Comparison of ENCODE assay signal across 7 cellular contexts in genomic region chr10:91894261-91894685, GRCh38. TPM values are rescaled to one million over a fixed set of nuclear protein-coding genes. Genes with fewer than 3 reads are reported as not detected.
DNase-seq lines count a peak whose midpoint lies in the region; ATAC-seq and TF ChIP-seq lines count a peak whose summit lies in the region.
"Not testable (repeated sequence)": the region's sequence is repeated elsewhere in the genome, so short reads cannot be mapped to it uniquely, and the experiment has no call there.

No MANE protein-coding gene starts in this region.

- not testable (repeated sequence) for H3K27me3 ChIP-seq in MM.1S (replicated peaks; ENCODE audit: insufficient read depth, low read length); OCI-LY3 (ENCODE audit: low read depth, low read length); mammary epithelial cell (ENCODE audit: insufficient read depth, low read length)

- H3K4me2 ChIP-seq in MM.1S (ENCODE audit: low read depth, low read length); mammary epithelial cell (ENCODE audit: insufficient read depth, low read depth, low read length): not testable (repeated sequence)
- H3K4me2 ChIP-seq in OCI-LY3 (ENCODE audit: low read length): peak overlapping the region; percentile 76

- H3K4me3 Mint-ChIP-seq in activated CD4-positive, alpha-beta T cell treated with anti-CD3 and anti-CD28 coated beads, Interleukin-2, amount 10 ng/mL, durations not matched to agents 24 days and 14 days; memory B cell: not testable (repeated sequence)

- H3K9me2 ChIP-seq in MM.1S (replicated peaks; ENCODE audit: insufficient read depth, low read length): not testable (repeated sequence)

- not testable (repeated sequence) for H3K9me3 ChIP-seq in MM.1S (replicated peaks; ENCODE audit: insufficient read depth, low read length); OCI-LY3 (ENCODE audit: insufficient read depth, low read length); mammary epithelial cell (replicated peaks; ENCODE audit: insufficient read depth, low read length)

- H3K4me1 ChIP-seq in MM.1S (ENCODE audit: low read length); OCI-LY3 (ENCODE audit: low read length); mammary epithelial cell (ENCODE audit: insufficient read depth, low read length): not testable (repeated sequence)

- intact Hi-C loops in activated CD4-positive, alpha-beta T cell treated with anti-CD3 and anti-CD28 coated beads, Interleukin-2, amount 10 ng/mL, durations not matched to agents 24 days and 14 days (cut with micrococcal nuclease); mammary epithelial cell (cut with micrococcal nuclease): not testable (repeated sequence)

- H3K36me3 ChIP-seq in MM.1S (replicated peaks; ENCODE audit: insufficient read depth, low read length); OCI-LY3 (replicated peaks; ENCODE audit: low read depth, low read length); mammary epithelial cell (ENCODE audit: insufficient read depth, low read length): not testable (repeated sequence)

- not testable (repeated sequence) for H3F3A ChIP-seq in MM.1S (ENCODE audit: insufficient read depth, low read length)

- in situ Hi-C loops in mammary epithelial cell (cut with MboI; ENCODE audit: low sequenced_read_pairs in 2 of 2): not testable (repeated sequence)

- peaks cover 17% of the 10 kb centered on the region for H3K27me3 Mint-ChIP-seq in activated CD4-positive, alpha-beta T cell treated with anti-CD3 and anti-CD28 coated beads, Interleukin-2, amount 10 ng/mL, durations not matched to agents 24 days and 14 days
- not testable (repeated sequence) for H3K27me3 Mint-ChIP-seq in memory B cell

- H3K27ac ChIP-seq in MM.1S (ENCODE audit: low read length); mammary epithelial cell (ENCODE audit: insufficient read depth, low read depth, low read length): not testable (repeated sequence)
- H3K27ac ChIP-seq in OCI-LY3 (ENCODE audit: low read length): peak overlapping the region; percentile 64

- DNase-seq in Ammon's horn (ENCODE audit: low spot score) (peak; percentile 19), MM.1S (peak; percentile 71), NOMO-1 (lab: John Stamatoyannopoulos, UW; ENCODE audit: unreplicated experiment in 2 of 2) (peak; percentile 48 to 58)
- peak; percentile 52 for DNase-seq in activated CD4-positive, alpha-beta T cell treated with anti-CD3 and anti-CD28 coated beads, Interleukin-2, amount 10 ng/mL, durations not matched to agents 24 days and 14 days
- DNase-seq in mammary epithelial cell; memory B cell (ENCODE audit: low spot score in 2 of 2): not testable (repeated sequence)

- not testable (repeated sequence) for BruUV-seq in mammary epithelial cell (replicated peaks; lab: Mats Ljungman, UMichigan)

- WGBS in mammary epithelial cell (ENCODE audit: low coverage, missing lambda C conversion rate): 44% methylated on average over 9 of the region's 14 CpGs

- not testable (repeated sequence) for H3K27ac Mint-ChIP-seq in activated CD4-positive, alpha-beta T cell treated with anti-CD3 and anti-CD28 coated beads, Interleukin-2, amount 10 ng/mL, durations not matched to agents 24 days and 14 days; memory B cell

- H3K79me2 ChIP-seq in MM.1S (ENCODE audit: low read length); OCI-LY3 (ENCODE audit: low read length); mammary epithelial cell (ENCODE audit: insufficient read depth, low read length): not testable (repeated sequence)

- CTCF ChIA-PET in mammary epithelial cell (lab: Charles Lee; ENCODE audit: low non-redundant PET): not testable (repeated sequence)

- not testable (repeated sequence) for H3K36me3 Mint-ChIP-seq in activated CD4-positive, alpha-beta T cell treated with anti-CD3 and anti-CD28 coated beads, Interleukin-2, amount 10 ng/mL, durations not matched to agents 24 days and 14 days (ENCODE audit: low read depth); memory B cell

- dilution Hi-C loops in mammary epithelial cell (cut with HindIII; ENCODE audit: low sequenced_read_pairs): not testable (repeated sequence)

- not testable (repeated sequence) for H3K4me3 ChIP-seq in MM.1S (ENCODE audit: low read length); mammary epithelial cell (replicated peaks in 1 of 3; ENCODE audit: insufficient read depth in 1 of 3, low read depth in 2 of 3, low read length in 3 of 3)
- H3K4me3 ChIP-seq in OCI-LY3 (ENCODE audit: low read length): peak overlapping the region; percentile 66

- H4K20me1 ChIP-seq in MM.1S (ENCODE audit: insufficient read depth, low read length); OCI-LY3 (ENCODE audit: insufficient read depth, low read length); mammary epithelial cell (ENCODE audit: insufficient read depth, low read length): not testable (repeated sequence)

- not testable (repeated sequence) for H3K9me3 Mint-ChIP-seq in activated CD4-positive, alpha-beta T cell treated with anti-CD3 and anti-CD28 coated beads, Interleukin-2, amount 10 ng/mL, durations not matched to agents 24 days and 14 days; memory B cell

- ATAC-seq in memory B cell (ENCODE audit: low read depth): peak; percentile 51

- H2AFZ ChIP-seq in MM.1S (ENCODE audit: low read length); OCI-LY3 (ENCODE audit: low read depth, low read length): not testable (repeated sequence)
- peak overlapping the region; percentile 49 for H2AFZ ChIP-seq in mammary epithelial cell (ENCODE audit: low read depth, low read length)

- H3K9ac ChIP-seq in MM.1S (ENCODE audit: low read length); mammary epithelial cell (ENCODE audit: insufficient read depth, low read length): not testable (repeated sequence)
- peak overlapping the region; percentile 47; the same call in 1 of the 2 replicates for H3K9ac ChIP-seq in OCI-LY3 (ENCODE audit: low read length)

- TF ChIP-seq CTCF in MM.1S (IDR thresholded peaks at IDR 0.05; ENCODE audit: low read length); OCI-LY3 (IDR thresholded peaks at IDR 0.05; ENCODE audit: low read depth, low read length); mammary epithelial cell (conservative IDR thresholded peaks at IDR 0.05 in 1 of 2, IDR thresholded peaks at IDR 0.05 in 1 of 2; ENCODE audit: extremely low read depth in 1 of 2, insufficient read depth in 1 of 2, low read depth in 1 of 2, low read length in 2 of 2): not testable (repeated sequence)

- not testable (repeated sequence) for H3K4me1 Mint-ChIP-seq in activated CD4-positive, alpha-beta T cell treated with anti-CD3 and anti-CD28 coated beads, Interleukin-2, amount 10 ng/mL, durations not matched to agents 24 days and 14 days; memory B cell

RNA-seq across cellular contexts. Expression of gene FGFBP3, which starts 15.0 kb away (rescaled TPM):
- total RNA-seq in activated CD4-positive, alpha-beta T cell treated with anti-CD3 and anti-CD28 coated beads, Interleukin-2, amount 10 ng/mL, durations not matched to agents 24 days and 14 days: 2.5 and 2.7 TPM in 2 replicates
- total RNA-seq in mammary epithelial cell: under 1 TPM; 0.17 to 0.68 TPM
- 0.11 TPM for polyA plus RNA-seq in mammary epithelial cell
- polyA minus RNA-seq in mammary epithelial cell: not detected

RNA-seq across cellular contexts. Expression of gene BTAF1, which starts 29.3 kb away (rescaled TPM):
- total RNA-seq in activated CD4-positive, alpha-beta T cell treated with anti-CD3 and anti-CD28 coated beads, Interleukin-2, amount 10 ng/mL, durations not matched to agents 24 days and 14 days: 63.9 and 67.1 TPM in 2 replicates
- total RNA-seq in mammary epithelial cell: 10 to 100 TPM; 33.2 to 55.8 TPM
- polyA plus RNA-seq in mammary epithelial cell: 11.9 TPM
- polyA minus RNA-seq in mammary epithelial cell: 26.7 TPM
